18 cellular contexts compared by ENCODE assay signal in genomic region chr19:1473424-1473851, GRCh38. TPM values are rescaled to one million over a fixed set of nuclear protein-coding genes. Genes with fewer than 3 reads are reported as not detected.
"Had no signal": no experiment of that assay in that cellular context is flagged by ENCODE, and none has a peak within 500 bp of the region (broad histone marks: within the 10 kb centered on the region; RNA-seq: fewer than 3 reads in every experiment).

No MANE protein-coding gene starts in this region.

- H3K4me2 ChIP-seq: hepatocyte had no signal

- H3K79me2 ChIP-seq: parathyroid adenoma had no signal

- H3K4me3 ChIP-seq: gastrocnemius medialis, hepatocyte, lower lobe of right lung, skin epidermis had no signal

- H3K27ac ChIP-seq: gastrocnemius medialis, hepatocyte, lower lobe of right lung, parathyroid adenoma, skin epidermis had no signal

- H3K9me3 ChIP-seq: gastrocnemius medialis, lower lobe of right lung had no signal

- H3K9ac ChIP-seq: parathyroid adenoma had no signal

- FAIRE-seq: colon had no signal

- H3K36me3 ChIP-seq: gastrocnemius medialis had no signal

- ATAC-seq: activated CD4-positive, alpha-beta T cell treated with anti-CD3 and anti-CD28 coated beads for 36 hours; activated T-cell treated with anti-CD3 and anti-CD28 coated beads, Interleukin-2, amount 50 U/mL, for 72 hours; gastrocnemius medialis; lower lobe of right lung had no signal

- H2AFZ ChIP-seq: hepatocyte, parathyroid adenoma had no signal

- DNase-seq: activated CD4-positive, alpha-beta memory T cell treated with anti-CD3 and anti-CD28 coated beads, Interleukin-2, amount 10 ng/mL, durations not matched to agents 7 days and 5 days; activated CD4-positive, alpha-beta T cell treated with anti-CD3 and anti-CD28 coated beads for 36 hours; activated CD8-positive, alpha-beta memory T cell treated with anti-CD3 and anti-CD28 coated beads, Interleukin-2, amount 50 U/mL, for 4 hours; activated gamma-delta T cell treated with Interleukin-2 at 50 U/mL for 16 hours; activated naive CD8-positive, alpha-beta T cell treated with anti-CD3 and anti-CD28 coated beads, Interleukin-2, amount 10 ng/mL, durations not matched to agents 7 days and 5 days; activated T-cell treated with anti-CD3 and anti-CD28 coated beads, Interleukin-2, amount 50 U/mL, for 72 hours; aorta; effector CD8-positive, alpha-beta T cell; gastrocnemius medialis; lower lobe of right lung; SW 1271; T-helper 9 cell; trophoblast cell had no signal

RNA-seq across cellular contexts. Expression of gene APC2, which starts 23.5 kb away (rescaled TPM):
- total RNA-seq: kidney epithelial cell had no signal
